ENCODE assay signal across 9 cellular contexts in the genomic region with DNA sequence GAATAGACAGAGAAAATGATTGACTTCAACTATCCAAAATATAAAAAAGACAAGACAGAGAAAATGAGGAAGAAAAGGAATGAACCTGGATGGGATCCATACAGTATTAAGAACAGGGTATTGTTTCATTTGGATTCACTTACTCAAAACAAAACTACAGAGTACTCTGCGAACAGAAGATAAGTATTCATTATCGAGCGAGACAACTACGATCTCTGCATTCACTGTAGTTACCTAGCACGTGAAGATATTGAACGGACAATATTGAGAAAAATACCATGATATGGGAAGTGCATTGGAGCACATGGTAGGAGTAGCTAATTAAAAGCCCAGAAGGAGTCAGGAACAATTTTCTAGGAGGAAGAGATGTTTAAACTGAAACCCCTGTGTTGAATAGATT. TPM values are rescaled to one million over a fixed set of nuclear protein-coding genes. Genes with fewer than 3 reads are reported as not detected.
DNase-seq lines count a peak whose midpoint lies in the region; ATAC-seq and TF ChIP-seq lines count a peak whose summit lies in the region.
"Had no signal": no experiment of that assay in that cellular context is flagged by ENCODE, and none has a peak within 500 bp of the region (broad histone marks: within the 10 kb centered on the region; RNA-seq: fewer than 3 reads in every experiment).

No MANE protein-coding gene starts in this region.

- H3K9me3 ChIP-seq in CD4-positive, CD25-positive, alpha-beta regulatory T cell (ENCODE audit: control insufficient read depth in 2 of 2, low read length in 2 of 2) = no peaks in the 10 kb centered on the region
- H3K9me3 ChIP-seq in neural cell (ENCODE audit: low read length) = no peaks in the 10 kb centered on the region

- H3K27ac ChIP-seq in CD4-positive, CD25-positive, alpha-beta regulatory T cell (ENCODE audit: insufficient read depth, low read length, poor library complexity, severe bottlenecking) = peak overlapping the region; percentile 92
- H3K27ac ChIP-seq in neural cell (ENCODE audit: low read length) = peak overlapping the region; percentile 64

- H4K20me1 ChIP-seq in neural cell (ENCODE audit: insufficient read depth) = no peaks in the 10 kb centered on the region

- no peaks in the 10 kb centered on the region for H3K9me2 ChIP-seq in neural cell (ENCODE audit: insufficient read depth, low read length)

- no peak for TF ChIP-seq RAD21 in neural cell (conservative IDR thresholded peaks at IDR 0.05)

- no peak for TF ChIP-seq CTCF in neural cell (IDR thresholded peaks at IDR 0.05; ENCODE audit: poor library complexity, severe bottlenecking)

- no peaks in the 10 kb centered on the region for H3F3A ChIP-seq in neural cell (ENCODE audit: insufficient read depth, low read length, poor library complexity, severe bottlenecking)

- H3K4me1 ChIP-seq in CD4-positive, CD25-positive, alpha-beta regulatory T cell (ENCODE audit: control insufficient read depth, insufficient read depth, low read length, poor library complexity, severe bottlenecking) = peaks cover 48% of the 10 kb centered on the region

- peaks cover 10% of the 10 kb centered on the region for H3K36me3 Mint-ChIP-seq in CD4-positive, CD25-positive, alpha-beta regulatory T cell
- peaks cover 11% of the 10 kb centered on the region for H3K36me3 Mint-ChIP-seq in dendritic cell treated with granulocyte-macrophage colony-stimulating factor and Interleukin-4, amounts not matched to agents 40 ng/mL and 50 ng/mL, for 4 days (ENCODE audit: low read depth)

- peak overlapping the region; percentile 47 for H3K4me2 ChIP-seq in neural cell (ENCODE audit: low read length)

- H3K4me3 ChIP-seq in CD4-positive, CD25-positive, alpha-beta regulatory T cell (ENCODE audit: low read depth, low read length) = peak overlapping the region; percentile 89
- H3K4me3 ChIP-seq in neural cell (ENCODE audit: low read length) = peak overlapping the region; percentile 83

- no peaks in the 10 kb centered on the region for H3K27me3 ChIP-seq in CD4-positive, CD25-positive, alpha-beta regulatory T cell (ENCODE audit: control insufficient read depth, insufficient read depth, low read length)
- no peaks in the 10 kb centered on the region for H3K27me3 ChIP-seq in neural cell (ENCODE audit: insufficient read depth, low read depth, low read length)

- no peaks in the 10 kb centered on the region for H3K36me3 ChIP-seq in CD4-positive, CD25-positive, alpha-beta regulatory T cell (ENCODE audit: control insufficient read depth, insufficient read depth, low read length)
- no peaks in the 10 kb centered on the region for H3K36me3 ChIP-seq in neural cell (ENCODE audit: insufficient read depth, low read length)

- H3K27me3 Mint-ChIP-seq in CD4-positive, CD25-positive, alpha-beta regulatory T cell = no peaks in the 10 kb centered on the region
- H3K27me3 Mint-ChIP-seq in dendritic cell treated with granulocyte-macrophage colony-stimulating factor and Interleukin-4, amounts not matched to agents 40 ng/mL and 50 ng/mL, for 4 days = no peaks in the 10 kb centered on the region

- ATAC-seq in CD4-positive, CD25-positive, alpha-beta regulatory T cell (ENCODE audit: low read depth in 2 of 2) = no peak
- ATAC-seq in HG02870 (IDR thresholded peaks at IDR 0.05; ENCODE audit: unreplicated experiment) = no peak
- ATAC-seq in HG02571 (IDR thresholded peaks at IDR 0.05; ENCODE audit: unreplicated experiment) = no peak
- no peak for ATAC-seq in HG02981 (IDR thresholded peaks at IDR 0.05; ENCODE audit: unreplicated experiment)
- ATAC-seq in HG03025 (IDR thresholded peaks at IDR 0.05; ENCODE audit: low FRiP score, unreplicated experiment) = no peak

- H3K9me3 Mint-ChIP-seq in CD4-positive, CD25-positive, alpha-beta regulatory T cell = no peaks in the 10 kb centered on the region
- no peaks in the 10 kb centered on the region for H3K9me3 Mint-ChIP-seq in dendritic cell treated with granulocyte-macrophage colony-stimulating factor and Interleukin-4, amounts not matched to agents 40 ng/mL and 50 ng/mL, for 4 days

- H3K79me2 ChIP-seq in neural cell (replicated peaks; ENCODE audit: insufficient read depth, low read length) = peaks cover 20% of the 10 kb centered on the region

- H3K4me3 Mint-ChIP-seq in CD4-positive, CD25-positive, alpha-beta regulatory T cell = peak overlapping the region; percentile 96 to 99 (median 98)
- peak overlapping the region; percentile 87 for H3K4me3 Mint-ChIP-seq in dendritic cell treated with granulocyte-macrophage colony-stimulating factor and Interleukin-4, amounts not matched to agents 40 ng/mL and 50 ng/mL, for 4 days

- H3K9ac ChIP-seq in neural cell (ENCODE audit: low read length) = peak overlapping the region; percentile 57

- intact Hi-C loops in dendritic cell treated with granulocyte-macrophage colony-stimulating factor and Interleukin-4, amounts not matched to agents 40 ng/mL and 50 ng/mL, for 4 days (cut with micrococcal nuclease) = loop anchor here (10.0 kb wide), 1 partner anchor 210 kb away; no protein-coding TSS in a partner anchor

- peaks cover 46 to 82% (median 60%) of the 10 kb centered on the region in 4 donors for H3K4me1 Mint-ChIP-seq in CD4-positive, CD25-positive, alpha-beta regulatory T cell
- peaks cover 37% of the 10 kb centered on the region for H3K4me1 Mint-ChIP-seq in dendritic cell treated with granulocyte-macrophage colony-stimulating factor and Interleukin-4, amounts not matched to agents 40 ng/mL and 50 ng/mL, for 4 days (ENCODE audit: low read depth)

- TF ChIP-seq EP300 in neural cell (conservative IDR thresholded peaks at IDR 0.05; ENCODE audit: poor library complexity, severe bottlenecking) = no peak

- peak overlapping the region; percentile 99 to 100 (median 100) for H3K27ac Mint-ChIP-seq in CD4-positive, CD25-positive, alpha-beta regulatory T cell
- peak overlapping the region; percentile 91 for H3K27ac Mint-ChIP-seq in dendritic cell treated with granulocyte-macrophage colony-stimulating factor and Interleukin-4, amounts not matched to agents 40 ng/mL and 50 ng/mL, for 4 days

- DNase-seq in CD4-positive, CD25-positive, alpha-beta regulatory T cell = no peak
- DNase-seq in Kasumi-1 (lab: John Stamatoyannopoulos, UW) = peak; percentile 43 to 59
- DNase-seq: GOT3 had no signal

- peak overlapping the region; percentile 1 for H2AFZ ChIP-seq in neural cell (ENCODE audit: low read depth, low read length)

TF ChIP-seq in neural cell, 6 proteins besides CTCF, POLR2A, EP300 and RAD21:
- TF ChIP-seq POLR2AphosphoS5 (IDR thresholded peaks at IDR 0.05) (no peak), EZH2 (IDR thresholded peaks at IDR 0.05; ENCODE audit: borderline replicate concordance, insufficient read depth, low read length, poor library complexity, severe bottlenecking) (no peak), MXI1 (conservative IDR thresholded peaks at IDR 0.05; ENCODE audit: poor library complexity, severe bottlenecking) (no peak), TAF1 (IDR thresholded peaks at IDR 0.05; ENCODE audit: low read depth) (no peak), SMC3 (conservative IDR thresholded peaks at IDR 0.05; ENCODE audit: poor library complexity) (no peak)
- TF ChIP-seq, protein P1, sequence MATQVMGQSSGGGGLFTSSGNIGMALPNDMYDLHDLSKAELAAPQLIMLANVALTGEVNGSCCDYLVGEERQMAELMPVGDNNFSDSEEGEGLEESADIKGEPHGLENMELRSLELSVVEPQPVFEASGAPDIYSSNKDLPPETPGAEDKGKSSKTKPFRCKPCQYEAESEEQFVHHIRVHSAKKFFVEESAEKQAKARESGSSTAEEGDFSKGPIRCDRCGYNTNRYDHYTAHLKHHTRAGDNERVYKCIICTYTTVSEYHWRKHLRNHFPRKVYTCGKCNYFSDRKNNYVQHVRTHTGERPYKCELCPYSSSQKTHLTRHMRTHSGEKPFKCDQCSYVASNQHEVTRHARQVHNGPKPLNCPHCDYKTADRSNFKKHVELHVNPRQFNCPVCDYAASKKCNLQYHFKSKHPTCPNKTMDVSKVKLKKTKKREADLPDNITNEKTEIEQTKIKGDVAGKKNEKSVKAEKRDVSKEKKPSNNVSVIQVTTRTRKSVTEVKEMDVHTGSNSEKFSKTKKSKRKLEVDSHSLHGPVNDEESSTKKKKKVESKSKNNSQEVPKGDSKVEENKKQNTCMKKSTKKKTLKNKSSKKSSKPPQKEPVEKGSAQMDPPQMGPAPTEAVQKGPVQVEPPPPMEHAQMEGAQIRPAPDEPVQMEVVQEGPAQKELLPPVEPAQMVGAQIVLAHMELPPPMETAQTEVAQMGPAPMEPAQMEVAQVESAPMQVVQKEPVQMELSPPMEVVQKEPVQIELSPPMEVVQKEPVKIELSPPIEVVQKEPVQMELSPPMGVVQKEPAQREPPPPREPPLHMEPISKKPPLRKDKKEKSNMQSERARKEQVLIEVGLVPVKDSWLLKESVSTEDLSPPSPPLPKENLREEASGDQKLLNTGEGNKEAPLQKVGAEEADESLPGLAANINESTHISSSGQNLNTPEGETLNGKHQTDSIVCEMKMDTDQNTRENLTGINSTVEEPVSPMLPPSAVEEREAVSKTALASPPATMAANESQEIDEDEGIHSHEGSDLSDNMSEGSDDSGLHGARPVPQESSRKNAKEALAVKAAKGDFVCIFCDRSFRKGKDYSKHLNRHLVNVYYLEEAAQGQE (IDR thresholded peaks at IDR 0.05; ENCODE audit: borderline replicate concordance) = no peak

RNA-seq across cellular contexts. Expression of a gene that starts 1.0 kb away (rescaled TPM):
- total RNA-seq in CD4-positive, CD25-positive, alpha-beta regulatory T cell = 32.7 TPM
- polyA plus RNA-seq in CD4-positive, CD25-positive, alpha-beta regulatory T cell = 10 to 100 TPM in 2 of 4 donors, 1 to 10 TPM in 2; 8.4 to 14.3 (median 11.9) TPM
- polyA plus RNA-seq in neural cell = 14.8 and 17.2 TPM in 2 replicates
- 23.6 and 24.1 TPM in 2 replicates for polyA minus RNA-seq in neural cell

Comparison
In these comparisons a context has a peak if more than half of its experiments do, and no peak if none do; other contexts are left out.
1. DNase-seq: peak in Kasumi-1 (2 of 2); none in CD4-positive, CD25-positive, alpha-beta regulatory T cell (0 of 3).